In genomic region chr6:43494766-43495165, GRCh38 we compare ENCODE assay signal across 1 cellular context.
TF ChIP-seq lines count a peak whose summit lies in the region.

No MANE protein-coding gene starts in this region.

TF ChIP-seq in GM23338, 12 proteins besides CTCF, POLR2A, EP300 and RAD21:
- TF ChIP-seq ETS1 (IDR thresholded peaks at IDR 0.05) = no peak
- no peak for TF ChIP-seq POLR2AphosphoS5 (IDR thresholded peaks at IDR 0.05; ENCODE audit: low read depth)
- TF ChIP-seq JUNB (IDR thresholded peaks at IDR 0.05; ENCODE audit: unreplicated experiment) = no peak
- TF ChIP-seq ZNF331 (CRISPR knock-in tag; IDR thresholded peaks at IDR 0.05; ENCODE audit: low read depth) = no peak
- no peak for TF ChIP-seq ZNF114 (CRISPR knock-in tag; IDR thresholded peaks at IDR 0.05)
- no peak for TF ChIP-seq CREB1 (CRISPR knock-in tag; IDR thresholded peaks at IDR 0.05; ENCODE audit: low read depth)
- no peak for TF ChIP-seq EZH2 (IDR thresholded peaks at IDR 0.05; ENCODE audit: low read depth, unreplicated experiment)
- no peak for TF ChIP-seq REST (IDR thresholded peaks at IDR 0.05; ENCODE audit: unreplicated experiment)
